In the genomic region with DNA sequence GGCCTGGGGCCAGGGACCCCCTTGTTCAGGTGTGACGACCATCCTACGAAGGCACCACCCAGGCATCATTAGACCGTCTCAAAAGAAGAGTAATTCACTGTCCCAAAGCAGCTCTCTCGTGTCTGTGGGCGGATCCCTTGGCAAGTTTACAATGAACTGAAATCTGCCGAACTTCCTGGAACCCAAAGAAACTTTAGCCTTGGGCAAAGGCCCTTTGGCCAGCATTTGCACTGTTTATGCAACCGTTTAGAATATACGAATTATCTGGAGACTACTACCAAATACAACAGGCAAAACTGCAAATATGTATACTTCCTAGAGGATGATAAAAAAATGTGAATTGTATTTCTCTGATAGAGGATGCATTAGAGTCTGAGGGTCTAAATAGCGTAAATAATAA, we compare ENCODE assay signal across 23 cellular contexts. TPM values are rescaled to one million over a fixed set of nuclear protein-coding genes. Genes with fewer than 3 reads are reported as not detected.
DNase-seq lines count a peak whose midpoint lies in the region; ATAC-seq and TF ChIP-seq lines count a peak whose summit lies in the region.
"Had no signal": no experiment of that assay in that cellular context is flagged by ENCODE, and none has a peak within 500 bp of the region (broad histone marks: within the 10 kb centered on the region; RNA-seq: fewer than 3 reads in every experiment).

No MANE protein-coding gene starts in this region.

- H3K79me2 ChIP-seq in DND-41 (ENCODE audit: insufficient read depth, low read length) (peaks cover 34% of the 10 kb centered on the region), neural progenitor cell (ENCODE audit: low read depth) (peaks cover 29% of the 10 kb centered on the region)

- no peak for TF ChIP-seq CTCF in DND-41 (IDR thresholded peaks at IDR 0.05; ENCODE audit: borderline replicate concordance, extremely low read depth, low read length, poor library complexity, severe bottlenecking)
- TF ChIP-seq CTCF in osteocyte (IDR thresholded peaks at IDR 0.05) = no peak
- no peak for TF ChIP-seq CTCF in neural progenitor cell (IDR thresholded peaks at IDR 0.05)

- H3K9me3 ChIP-seq in DND-41 (ENCODE audit: insufficient read depth, low read length, severe bottlenecking) (no peaks in the 10 kb centered on the region), neural progenitor cell (ENCODE audit: low read depth) (no peaks in the 10 kb centered on the region)
- H3K9me3 ChIP-seq: HAP-1, prostate gland, stomach, upper lobe of left lung had no signal

- H2AFZ ChIP-seq in DND-41 (ENCODE audit: low read depth, low read length) (0 out of 2 replicates have a peak overlapping the region, but pooled peaks have one; percentile 4), neural progenitor cell (replicated peaks) (no peak overlapping the region)

- H3F3A ChIP-seq in neural progenitor cell (ENCODE audit: low read depth) = no peaks in the 10 kb centered on the region

- H3K36me3 Mint-ChIP-seq in osteocyte (ENCODE audit: unreplicated experiment) = peaks cover 7% of the 10 kb centered on the region
- peaks cover 27% of the 10 kb centered on the region for H3K36me3 Mint-ChIP-seq in activated CD4-positive, alpha-beta memory T cell treated with anti-CD3 and anti-CD28 coated beads, Interleukin-2, amount 10 ng/mL, durations not matched to agents 7 days and 5 days (ENCODE audit: low read depth)
- peaks cover 13% of the 10 kb centered on the region for H3K36me3 Mint-ChIP-seq in neural progenitor cell

- H3K9me3 Mint-ChIP-seq in osteocyte (ENCODE audit: unreplicated experiment) (no peaks in the 10 kb centered on the region), neural progenitor cell (no peaks in the 10 kb centered on the region)
- H3K9me3 Mint-ChIP-seq in activated CD4-positive, alpha-beta memory T cell treated with anti-CD3 and anti-CD28 coated beads, Interleukin-2, amount 10 ng/mL, durations not matched to agents 7 days and 5 days = no peaks in the 10 kb centered on the region
- H3K9me3 Mint-ChIP-seq: activated naive CD8-positive, alpha-beta T cell treated with anti-CD3 and anti-CD28 coated beads, Interleukin-2, amount 50 U/mL, for 24 hours; activated T-helper 2 cell treated with anti-CD3 and anti-CD28 coated beads, Interferon-gamma antibody, Interleukin-2, Interleukin-4, amounts not matched to agents 10 μg/mL and 5 μg/mL and 100 μg/mL, durations not matched to agents 14 hours and 24 hours and 36 hours had no signal

- DNase-seq in DND-41 (no peak), OCI-M1 (lab: John Stamatoyannopoulos, UW) (peak; percentile 6), foreskin melanocyte (peak; percentile 10), osteocyte (ENCODE audit: extremely low spot score, unreplicated experiment) (peak; percentile 54), CD1c-positive myeloid dendritic cell (ENCODE audit: extremely low spot score) (no peak), neural progenitor cell (ENCODE audit: low spot score) (no peak), cerebellum (ENCODE audit: low spot score) (no peak)
- no peak for DNase-seq in activated CD4-positive, alpha-beta memory T cell treated with anti-CD3 and anti-CD28 coated beads, Interleukin-2, amount 10 ng/mL, durations not matched to agents 7 days and 5 days
- DNase-seq: activated CD4-positive, alpha-beta T cell treated with anti-CD3 and anti-CD28 coated beads, Interleukin-2, amount 50 U/mL, for 48 hours; activated CD8-positive, alpha-beta memory T cell treated with anti-CD3 and anti-CD28 coated beads, Interleukin-2, amount 50 U/mL, for 48 hours; activated naive CD8-positive, alpha-beta T cell treated with anti-CD3 and anti-CD28 coated beads, Interleukin-2, amount 50 U/mL, for 24 hours; brain microvascular endothelial cell; DMS79 treated with DMSO at 0.1 percent for 48 hours; effector memory CD4-positive, alpha-beta T cell; NCI-H2081; NCI-H345; NCI-H748 treated with DMSO at 0.1 percent for 48 hours; stomach; upper lobe of left lung had no signal

- POLR2A ChIA-PET in activated CD4-positive, alpha-beta memory T cell treated with anti-CD3 and anti-CD28 coated beads, Interleukin-2, amount 10 ng/mL, durations not matched to agents 7 days and 5 days (lab: Charles Lee) = no interaction called here

- H3K36me3 ChIP-seq in DND-41 (ENCODE audit: insufficient read depth, low read length) (peaks cover 18% of the 10 kb centered on the region), neural progenitor cell (peaks cover 10% of the 10 kb centered on the region)
- H3K36me3 ChIP-seq: prostate gland, upper lobe of left lung had no signal

- H3K4me3 Mint-ChIP-seq in osteocyte (ENCODE audit: unreplicated experiment) (no peak overlapping the region), neural progenitor cell (no peak overlapping the region)
- no peak overlapping the region for H3K4me3 Mint-ChIP-seq in activated CD4-positive, alpha-beta memory T cell treated with anti-CD3 and anti-CD28 coated beads, Interleukin-2, amount 10 ng/mL, durations not matched to agents 7 days and 5 days
- H3K4me3 Mint-ChIP-seq: activated naive CD8-positive, alpha-beta T cell treated with anti-CD3 and anti-CD28 coated beads, Interleukin-2, amount 50 U/mL, for 24 hours had no signal

- CTCF ChIA-PET in activated CD4-positive, alpha-beta memory T cell treated with anti-CD3 and anti-CD28 coated beads, Interleukin-2, amount 10 ng/mL, durations not matched to agents 7 days and 5 days (lab: Charles Lee) = no interaction called here

- peaks cover 34% of the 10 kb centered on the region for H3K4me1 Mint-ChIP-seq in osteocyte (ENCODE audit: unreplicated experiment)
- H3K4me1 Mint-ChIP-seq in activated CD4-positive, alpha-beta memory T cell treated with anti-CD3 and anti-CD28 coated beads, Interleukin-2, amount 10 ng/mL, durations not matched to agents 7 days and 5 days = peaks cover 62% of the 10 kb centered on the region
- peaks cover 30% of the 10 kb centered on the region for H3K4me1 Mint-ChIP-seq in neural progenitor cell

- ATAC-seq in DND-41 (ENCODE audit: insufficient read depth, low read depth) = no peak
- ATAC-seq: activated naive CD8-positive, alpha-beta T cell treated with anti-CD3 and anti-CD28 coated beads, Interleukin-2, amount 50 U/mL, for 24 hours had no signal

- H3K27me3 ChIP-seq in DND-41 (ENCODE audit: insufficient read depth, low read length, poor library complexity) (no peaks in the 10 kb centered on the region), neural progenitor cell (no peaks in the 10 kb centered on the region)
- H3K27me3 ChIP-seq: brain microvascular endothelial cell, stomach, upper lobe of left lung had no signal

- H3K27ac ChIP-seq in DND-41 (ENCODE audit: low read length) (no peak overlapping the region), neural progenitor cell (no peak overlapping the region)
- H3K27ac ChIP-seq: brain microvascular endothelial cell, prostate gland had no signal

- H4K20me1 ChIP-seq in DND-41 (ENCODE audit: insufficient read depth, low read length) (peaks cover 22% of the 10 kb centered on the region; the same call in 1 of the 2 replicates), neural progenitor cell (ENCODE audit: low read depth) (peaks cover 22% of the 10 kb centered on the region)

- H3K4me3 ChIP-seq in DND-41 (ENCODE audit: low read depth in 1 of 2, low read length in 2 of 2) = no peak overlapping the region
- no peak overlapping the region for H3K4me3 ChIP-seq in neural progenitor cell
- H3K4me3 ChIP-seq: HAP-1, prostate gland, stomach, upper lobe of left lung had no signal

- H3K4me1 ChIP-seq in DND-41 (ENCODE audit: insufficient read depth, low read length) = peaks cover 52% of the 10 kb centered on the region
- H3K4me1 ChIP-seq in neural progenitor cell = peaks cover 6% of the 10 kb centered on the region
- H3K4me1 ChIP-seq: prostate gland had no signal

- no peak overlapping the region for H3K9ac ChIP-seq in DND-41 (ENCODE audit: low read depth, low read length)
- no peak overlapping the region for H3K9ac ChIP-seq in neural progenitor cell

- H3K27me3 Mint-ChIP-seq in osteocyte (ENCODE audit: unreplicated experiment) (no peaks in the 10 kb centered on the region), neural progenitor cell (ENCODE audit: insufficient read depth, low read depth) (peaks cover 7% of the 10 kb centered on the region)
- no peaks in the 10 kb centered on the region for H3K27me3 Mint-ChIP-seq in activated CD4-positive, alpha-beta memory T cell treated with anti-CD3 and anti-CD28 coated beads, Interleukin-2, amount 10 ng/mL, durations not matched to agents 7 days and 5 days
- H3K27me3 Mint-ChIP-seq: activated naive CD8-positive, alpha-beta T cell treated with anti-CD3 and anti-CD28 coated beads, Interleukin-2, amount 50 U/mL, for 24 hours had no signal

- H3K27ac Mint-ChIP-seq in osteocyte (ENCODE audit: unreplicated experiment) (no peak overlapping the region), neural progenitor cell (no peak overlapping the region)
- H3K27ac Mint-ChIP-seq in activated CD4-positive, alpha-beta memory T cell treated with anti-CD3 and anti-CD28 coated beads, Interleukin-2, amount 10 ng/mL, durations not matched to agents 7 days and 5 days = no peak overlapping the region
- H3K27ac Mint-ChIP-seq: activated naive CD8-positive, alpha-beta T cell treated with anti-CD3 and anti-CD28 coated beads, Interleukin-2, amount 50 U/mL, for 24 hours; activated T-helper 2 cell treated with anti-CD3 and anti-CD28 coated beads, Interferon-gamma antibody, Interleukin-2, Interleukin-4, amounts not matched to agents 10 μg/mL and 5 μg/mL and 100 μg/mL, durations not matched to agents 14 hours and 24 hours and 36 hours; T-helper 2 cell treated with Interferon-gamma antibody and Interleukin-4, amounts not matched to agents 5 μg/mL and 100 μg/mL, for 36 hours had no signal

- H3K4me2 ChIP-seq in DND-41 (ENCODE audit: insufficient read depth, low read length) = no peak overlapping the region
- H3K4me2 ChIP-seq in neural progenitor cell = no peak overlapping the region

RNA-seq across cellular contexts. Expression of gene SOD1, which starts 1.4 kb away (rescaled TPM):
- total RNA-seq in osteocyte (195 and 205 TPM in 2 replicates), neural progenitor cell (ENCODE audit: low replicate concordance) (147 and 183 TPM in 2 replicates), cerebellum (67.1 TPM)
- total RNA-seq in activated CD4-positive, alpha-beta memory T cell treated with anti-CD3 and anti-CD28 coated beads, Interleukin-2, amount 10 ng/mL, durations not matched to agents 7 days and 5 days = 100 to 1,000 TPM; 197 to 206 TPM

Comparison
In these comparisons a context has a peak if more than half of its experiments do, and no peak if none do; other contexts are left out.
1. DNase-seq: peak in OCI-M1 (single experiment), foreskin melanocyte (single experiment) and osteocyte (single experiment); none in DND-41 (single experiment), activated CD4-positive, alpha-beta memory T cell treated with anti-CD3 and anti-CD28 coated beads, Interleukin-2, amount 10 ng/mL, durations not matched to agents 7 days and 5 days (single experiment), CD1c-positive myeloid dendritic cell (single experiment), neural progenitor cell (single experiment) and cerebellum (single experiment).